Comparison of ENCODE assay signal across 1 cellular context in genomic region chr4:76993787-76994641, GRCh38.
TF ChIP-seq lines count a peak whose summit lies in the region.

No MANE protein-coding gene starts in this region.

TF ChIP-seq in GM12878, 131 proteins besides CTCF, POLR2A, EP300 and RAD21 (continued from another document):
- TF ChIP-seq RB1 (IDR thresholded peaks at IDR 0.05; ENCODE audit: borderline replicate concordance) (no peak), POLR2AphosphoS5 (IDR thresholded peaks at IDR 0.05; ENCODE audit: low read length) (peak; percentile 51), CHD4 (IDR thresholded peaks at IDR 0.05) (no peak), POU2F2 (IDR thresholded peaks at IDR 0.05; ENCODE audit: borderline replicate concordance, low read depth, low read length) (no peak; the same call in 2 of the 3 replicates), RUNX3 (IDR thresholded peaks at IDR 0.05; ENCODE audit: low read length) (peak; percentile 99), DPF2 (IDR thresholded peaks at IDR 0.05) (peak; percentile 82), ZNF274 (IDR thresholded peaks at IDR 0.05; ENCODE audit: insufficient read depth, insufficient read length) (no peak), IKZF1 (conservative IDR thresholded peaks at IDR 0.05) (peak; percentile 87; the same call in 1 of the 2 replicates), FOXM1 (IDR thresholded peaks at IDR 0.05; ENCODE audit: low read depth, low read length) (peak; percentile 96), ATF2 (IDR thresholded peaks at IDR 0.05; ENCODE audit: low read length) (peak; percentile 93), ZNF687 (IDR thresholded peaks at IDR 0.05) (no peak), ZSCAN29 (IDR thresholded peaks at IDR 0.05) (no peak), RELA (IDR thresholded peaks at IDR 0.05; ENCODE audit: borderline replicate concordance, partially characterized antibody) (no peak), ASH2L (IDR thresholded peaks at IDR 0.05; ENCODE audit: borderline replicate concordance, low read depth) (peak; percentile 90; the same call in 1 of the 2 replicates), CEBPZ (IDR thresholded peaks at IDR 0.05; ENCODE audit: low read depth, low read length) (no peak), STAT1 (conservative IDR thresholded peaks at IDR 0.05) (no peak), HDAC6 (IDR thresholded peaks at IDR 0.05; ENCODE audit: unreplicated experiment) (no peak), HCFC1 (IDR thresholded peaks at IDR 0.05; ENCODE audit: low read length) (no peak), SREBF1 (IDR thresholded peaks at IDR 0.05; ENCODE audit: low read length) (no peak), ATF3 (IDR thresholded peaks at IDR 0.05; ENCODE audit: borderline replicate concordance, extremely low read depth, low read depth, low read length) (no peak), CBX5 (IDR thresholded peaks at IDR 0.05; ENCODE audit: low read depth) (peak; percentile 85), CREM (IDR thresholded peaks at IDR 0.05; ENCODE audit: low read depth) (peak; percentile 81), CBFB (IDR thresholded peaks at IDR 0.05; ENCODE audit: low read depth) (peak; percentile 96), CUX1 (IDR thresholded peaks at IDR 0.05; ENCODE audit: insufficient replicate concordance, low read depth, low read length) (no peak), TCF12 (IDR thresholded peaks at IDR 0.05; ENCODE audit: low read depth, low read length) (peak; percentile 97), MTA3 (IDR thresholded peaks at IDR 0.05; ENCODE audit: borderline replicate concordance, low read length) (peak; percentile 91; the same call in 1 of the 2 replicates)
TF ChIP-seq in GM12878: peak in this region for 43.
